ENCODE assay signal across 23 cellular contexts in genomic region chr17:59266748-59267147, GRCh38.
"Had no signal": no experiment of that assay in that cellular context is flagged by ENCODE, and none has a peak within 500 bp of the region (broad histone marks: within the 10 kb centered on the region; RNA-seq: fewer than 3 reads in every experiment).

No MANE protein-coding gene starts in this region.

- H3K4me3 ChIP-seq: cardiac muscle cell, gastroesophageal sphincter, heart left ventricle, thyroid gland had no signal

- ATAC-seq: gastroesophageal sphincter, heart left ventricle had no signal

- H3K27me3 ChIP-seq: cardiac muscle cell, gastroesophageal sphincter, heart left ventricle, thyroid gland had no signal

- H3K4me1 Mint-ChIP-seq: memory B cell, neural crest cell had no signal

- H3K4me1 ChIP-seq: gastroesophageal sphincter, heart left ventricle, thyroid gland had no signal

- H3K27me3 Mint-ChIP-seq: memory B cell, progenitor cell of endocrine pancreas had no signal

- H3K27ac Mint-ChIP-seq: memory B cell, progenitor cell of endocrine pancreas had no signal

- H3K36me3 ChIP-seq: thyroid gland had no signal

- H3K4me3 Mint-ChIP-seq: memory B cell, neural crest cell had no signal

- H3K9me3 ChIP-seq: gastroesophageal sphincter, heart left ventricle, thyroid gland had no signal

- H3K9me3 Mint-ChIP-seq: memory B cell, neural crest cell had no signal

- DNase-seq: activated CD4-positive, alpha-beta T cell treated with anti-CD3 and anti-CD28 coated beads for 1 hour; activated CD8-positive, alpha-beta memory T cell treated with anti-CD3 and anti-CD28 coated beads for 24 hours; activated CD8-positive, alpha-beta memory T cell treated with anti-CD3 and anti-CD28 coated beads, Interleukin-2, amount 50 U/mL, for 48 hours; activated effector memory CD4-positive, alpha-beta T cell treated with Interleukin-2 at 50 U/mL for 16 hours; activated naive CD4-positive, alpha-beta T cell treated with anti-CD3 and anti-CD28 coated beads, Interleukin-2, amount 50 U/mL, for 16 hours; activated T-cell treated with anti-CD3 and anti-CD28 coated beads, Interleukin-2, amount 50 U/mL, for 48 hours; dermis blood vessel endothelial cell; effector memory CD4-positive, alpha-beta T cell; heart left ventricle; stimulated activated CD4-positive, alpha-beta T cell treated with anti-CD3 and anti-CD28 coated beads, Interleukin-12 subunit alpha, Interleukin-12 subunit beta, amount 100 ng/mL, for 4 hours; stimulated activated CD4-positive, alpha-beta T cell treated with anti-CD3 and anti-CD28 coated beads, Interleukin-1b, Interleukin-23, amount 100 ng/mL, for 48 hours; stimulated activated naive CD4-positive, alpha-beta T cell treated with Interleukin-2 at 50 U/mL for 16 hours; T-helper 2 cell; thyroid gland; WERI-Rb-1 had no signal

- FAIRE-seq: astrocyte, endothelial cell of umbilical vein, urothelium cell line had no signal

- H3K27ac ChIP-seq: cardiac muscle cell, gastroesophageal sphincter, heart left ventricle, thyroid gland, WERI-Rb-1 had no signal
